Comparison of ENCODE assay signal across 8 cellular contexts in genomic region chr11:64358536-64358906, GRCh38. TPM values are rescaled to one million over a fixed set of nuclear protein-coding genes. Genes with fewer than 3 reads are reported as not detected.
DNase-seq lines count a peak whose midpoint lies in the region; ATAC-seq and TF ChIP-seq lines count a peak whose summit lies in the region.

No MANE protein-coding gene starts in this region.

- peak overlapping the region; percentile 99 for H3K4me3 Mint-ChIP-seq in Caco-2 (ENCODE audit: unreplicated experiment)

- TF ChIP-seq POLR2A in esophagus muscularis mucosa (IDR thresholded peaks at IDR 0.05; ENCODE audit: low read depth) (no peak), ovary (IDR thresholded peaks at IDR 0.05) (no peak)

- H3K4me1 ChIP-seq in Caco-2 (peaks cover 46% of the 10 kb centered on the region), esophagus muscularis mucosa (peaks cover 33 to 53% (median 49%) of the 10 kb centered on the region in 4 donors), ovary (ENCODE audit: insufficient read depth) (peaks cover 15% of the 10 kb centered on the region)

- WGBS in esophagus muscularis mucosa, result 0% methylated on average over 1 of the region's 7 CpGs
- 12 to 19% (median 15%) methylated on average over 7 of the region's 7 CpGs for WGBS in ovary, 3 donors

- peak overlapping the region; percentile 86 for H3K27ac Mint-ChIP-seq in Caco-2 (ENCODE audit: unreplicated experiment)

- intact Hi-C loops in Caco-2 (cut with micrococcal nuclease; ENCODE audit: unreplicated experiment), result loop anchor here (1.0 to 10.0 kb wide), 4 partner anchors 48 to 296 kb away; no protein-coding TSS in a partner anchor
- intact Hi-C loops in esophagus muscularis mucosa (cut with DNase I), result no loop called here
- intact Hi-C loops in ovary (cut with DNase I), result loop anchor here in 1 of 4 donors (5.0 kb wide), 1 partner anchor 41 kb away; the partner anchor contains the start of genes PRDX5 and TRMT112

- no peak for DNase-seq in Caco-2
- no peak for DNase-seq in RWPE1 (ENCODE audit: low spot score)
- DNase-seq in esophagus muscularis mucosa (ENCODE audit: extremely low spot score), result no peak
- DNase-seq in ovary, result no peak
- DNase-seq in AG08395 (ENCODE audit: low spot score), result no peak
- DNase-seq in NCI-H446 (lab: John Stamatoyannopoulos, UW), result no peak
- DNase-seq in NCI-H82 (lab: John Stamatoyannopoulos, UW), result no peak

- H3K27ac ChIP-seq in RWPE1 (peak overlapping the region; percentile 98), esophagus muscularis mucosa (replicated peaks in 1 of 4) (peak overlapping the region; percentile 83 to 89 (median 86)), ovary (peak overlapping the region; percentile 59 to 68)

- H3K36me3 ChIP-seq in Caco-2 (ENCODE audit: control insufficient read depth, insufficient read depth, low read length) (peaks cover 7% of the 10 kb centered on the region), esophagus muscularis mucosa (peaks cover 12 to 36% (median 34%) of the 10 kb centered on the region in 4 donors), ovary (no peaks in the 10 kb centered on the region)

- POLR2A ChIA-PET in Caco-2 (lab: Charles Lee) (interaction anchor here (2.8 kb wide), 1 partner anchor 41 kb away, joined by 18 read pairs; the partner anchor contains the start of genes PRDX5 and TRMT112), RWPE1 (lab: Yijun Ruan, JAX; ENCODE audit: low non-redundant PET) (interaction anchor here (0.6 to 3.2 kb wide), 2 partner anchors 41 to 49 kb away, joined by 4 to 19 read pairs; partner anchors contain the start of genes PRDX5 and TRMT112)

- no peaks in the 10 kb centered on the region for H3K9me3 ChIP-seq in Caco-2
- H3K9me3 ChIP-seq in esophagus muscularis mucosa, result no peaks in the 10 kb centered on the region
- H3K9me3 ChIP-seq in ovary, result no peaks in the 10 kb centered on the region

- no peak for TF ChIP-seq CTCF in Caco-2 (IDR thresholded peaks at IDR 0.05; ENCODE audit: insufficient read depth in 1 of 2, low read depth in 1 of 2, low read length in 1 of 2, severe bottlenecking in 1 of 2, unreplicated experiment in 1 of 2)
- TF ChIP-seq CTCF in RWPE1 (conservative IDR thresholded peaks at IDR 0.05; ENCODE audit: low read depth), result no peak
- no peak for TF ChIP-seq CTCF in esophagus muscularis mucosa (IDR thresholded peaks at IDR 0.05)
- TF ChIP-seq CTCF in ovary (IDR thresholded peaks at IDR 0.05), result no peak

- TF ChIP-seq EP300 in esophagus muscularis mucosa (IDR thresholded peaks at IDR 0.05) (no peak), ovary (IDR thresholded peaks at IDR 0.05) (no peak)

- H3K27me3 ChIP-seq in Caco-2 (replicated peaks; ENCODE audit: control insufficient read depth, insufficient read depth, low read length) (no peaks in the 10 kb centered on the region), esophagus muscularis mucosa (no peaks in the 10 kb centered on the region), ovary (no peaks in the 10 kb centered on the region)

- TSS peak; percentile 80 for BruUV-seq in Caco-2 (replicated peaks; lab: Mats Ljungman, UMichigan)

- H3K4me3 ChIP-seq in Caco-2 (ENCODE audit: low read depth, low read length) (peak overlapping the region; percentile 99), esophagus muscularis mucosa (peak overlapping the region; percentile 76 to 96 (median 78)), ovary (peak overlapping the region; percentile 55)

- CTCF ChIA-PET in Caco-2 (lab: Charles Lee), result interaction anchor here (0.5 to 6.1 kb wide), 4 partner anchors 27 to 58 kb away, joined by 3 to 274 read pairs (median 4); partner anchors contain the start of genes PRDX5 and TRMT112
- CTCF ChIA-PET in RWPE1 (lab: Yijun Ruan, JAX), result interaction anchor here (0.7 kb wide), 1 partner anchor 16 kb away, joined by 7 read pairs; no protein-coding TSS in a partner anchor

- ATAC-seq in GM21717 (IDR thresholded peaks at IDR 0.05; ENCODE audit: unreplicated experiment), result no peak

- H3K36me3 Mint-ChIP-seq in Caco-2 (ENCODE audit: insufficient read depth, unreplicated experiment), result peaks cover 41% of the 10 kb centered on the region

- H3K27me3 Mint-ChIP-seq in Caco-2 (ENCODE audit: insufficient read depth, unreplicated experiment), result no peaks in the 10 kb centered on the region

- no peaks in the 10 kb centered on the region for H3K9me3 Mint-ChIP-seq in Caco-2 (ENCODE audit: unreplicated experiment)

- peaks cover 29% of the 10 kb centered on the region for H3K4me1 Mint-ChIP-seq in Caco-2 (ENCODE audit: low read depth, unreplicated experiment)

RNA-seq across cellular contexts. Expression of gene RPS6KA4, which starts 0.4 kb away (rescaled TPM):
- total RNA-seq in Caco-2 (2022) (95.7 and 98.6 TPM in 2 replicates), esophagus muscularis mucosa (10 to 100 TPM; 19.1 to 36.1 (median 26.0) TPM), ovary (10 to 100 TPM in 6 of 7 donors, 1 to 10 TPM in 1; 7.3 to 31.4 (median 16.9) TPM)
- polyA plus RNA-seq in ovary, result 10 to 100 TPM in 1 of 2 donors, 1 to 10 TPM in 1; 4.0 to 12.1 TPM

RNA-seq across cellular contexts. Expression of gene CCDC88B, which starts 18.5 kb away (rescaled TPM):
- total RNA-seq in Caco-2 (2022), result 3.6 and 3.9 TPM in 2 replicates
- total RNA-seq in esophagus muscularis mucosa, result 10 to 100 TPM in 1 of 4 donors, 1 to 10 TPM in 3; 7.0 to 12.5 (median 8.2) TPM
- total RNA-seq in ovary, result 1 to 10 TPM; 3.4 to 7.5 (median 3.5) TPM
- polyA plus RNA-seq in ovary, result 1 to 10 TPM in 1 of 2 donors, under 1 TPM in 1; 0.95 to 3.6 TPM

RNA-seq across cellular contexts. Expression of gene PRDX5, which starts 40.6 kb away (rescaled TPM):
- 269 and 306 TPM in 2 replicates for total RNA-seq in Caco-2 (2022)
- total RNA-seq in esophagus muscularis mucosa, result 100 to 1,000 TPM; 144 to 178 (median 155) TPM
- total RNA-seq in ovary, result 100 to 1,000 TPM; 160 to 400 (median 192) TPM
- 100 to 1,000 TPM; 272 to 334 TPM for polyA plus RNA-seq in ovary

RNA-seq across cellular contexts. Expression of gene TRMT112, which starts 41.2 kb away (rescaled TPM):
- total RNA-seq in Caco-2 (2022) (235 and 246 TPM in 2 replicates), esophagus muscularis mucosa (100 to 1,000 TPM; 202 to 281 (median 212) TPM), ovary (100 to 1,000 TPM; 207 to 432 (median 275) TPM)
- polyA plus RNA-seq in ovary, result 100 to 1,000 TPM; 272 to 383 TPM

RNA-seq across cellular contexts. Expression of gene ESRRA, which starts 53.2 kb away (rescaled TPM):
- total RNA-seq in Caco-2 (2022), result 66.9 and 71.7 TPM in 2 replicates
- 10 to 100 TPM; 63.5 to 95.8 (median 76.1) TPM for total RNA-seq in esophagus muscularis mucosa
- 10 to 100 TPM in 6 of 7 donors, 1 to 10 TPM in 1; 9.2 to 17.4 (median 15.7) TPM for total RNA-seq in ovary
- 10 to 100 TPM in 1 of 2 donors, 1 to 10 TPM in 1; 2.3 to 11.9 TPM for polyA plus RNA-seq in ovary
